34 cellular contexts compared by ENCODE assay signal in genomic region chr10:77042706-77043105, GRCh38.
"Had no signal": no experiment of that assay in that cellular context is flagged by ENCODE, and none has a peak within 500 bp of the region (broad histone marks: within the 10 kb centered on the region; RNA-seq: fewer than 3 reads in every experiment).

No MANE protein-coding gene starts in this region.

- H3K36me3 ChIP-seq: adrenal gland, brain microvascular endothelial cell, breast epithelium had no signal

- H3K9me3 ChIP-seq: adrenal gland, body of pancreas, breast epithelium had no signal

- ATAC-seq: activated CD8-positive, alpha-beta T cell treated with anti-CD3 and anti-CD28 coated beads for 36 hours; activated naive CD4-positive, alpha-beta T cell treated with anti-CD3 and anti-CD28 coated beads, Interleukin-2, amount 50 U/mL, for 72 hours; activated T-helper 17 cell treated with anti-CD3 and anti-CD28 coated beads, Interleukin-2, amount 50 U/mL, for 72 hours; body of pancreas had no signal

- H3K4me3 ChIP-seq: adrenal gland, body of pancreas, breast epithelium had no signal

- H3K27ac ChIP-seq: adrenal gland, body of pancreas, brain microvascular endothelial cell, breast epithelium had no signal

- H3K4me3 Mint-ChIP-seq: activated B cell treated with CpG ODN at 0.5 μM for 24 hours; activated CD4-positive, alpha-beta memory T cell treated with anti-CD3 and anti-CD28 coated beads for 36 hours; activated CD4-positive, alpha-beta T cell treated with anti-CD3 and anti-CD28 coated beads, Interleukin-2, amount 10 ng/mL, durations not matched to agents 24 days and 14 days; activated CD8-positive, alpha-beta T cell treated with anti-CD3 and anti-CD28 coated beads for 36 hours; activated naive CD4-positive, alpha-beta T cell treated with anti-CD3 and anti-CD28 coated beads for 36 hours; activated naive CD8-positive, alpha-beta T cell treated with anti-CD3 and anti-CD28 coated beads for 36 hours; activated T-helper 1 cell treated with anti-CD3 and anti-CD28 coated beads, Interleukin-12 subunit alpha, Interleukin-12 subunit beta, Interleukin-2, Interleukin-4 antibody, amounts not matched to agents 30 ng/mL and 10 ng/mL and 1 ng/mL, durations not matched to agents 14 hours and 24 hours and 36 hours; activated T-helper 17 cell treated with anti-CD3 and anti-CD28 coated beads, Interleukin-2, amount 50 U/mL, for 72 hours; T-helper 1 cell treated with Interleukin-12 subunit alpha and Interleukin-12 subunit beta and Interleukin-4 antibody, amounts not matched to agents 30 μg/mL and 1 μg/mL, for 36 hours; T-helper 2 cell treated with Interferon-gamma antibody and Interleukin-4, amounts not matched to agents 5 μg/mL and 100 μg/mL, for 36 hours had no signal

- H3K27ac Mint-ChIP-seq: activated B cell treated with CpG ODN at 0.5 μM for 24 hours; activated CD4-positive, alpha-beta memory T cell treated with anti-CD3 and anti-CD28 coated beads for 36 hours; activated CD4-positive, alpha-beta T cell treated with anti-CD3 and anti-CD28 coated beads, Interleukin-2, amount 10 ng/mL, durations not matched to agents 24 days and 14 days; activated naive CD4-positive, alpha-beta T cell treated with anti-CD3 and anti-CD28 coated beads for 36 hours; activated naive CD4-positive, alpha-beta T cell treated with anti-CD3 and anti-CD28 coated beads, Interleukin-2, amount 50 U/mL, for 72 hours; activated naive CD8-positive, alpha-beta T cell treated with anti-CD3 and anti-CD28 coated beads for 36 hours; activated T-helper 1 cell treated with anti-CD3 and anti-CD28 coated beads, Interleukin-12 subunit alpha, Interleukin-12 subunit beta, Interleukin-2, Interleukin-4 antibody, amounts not matched to agents 30 ng/mL and 10 ng/mL and 1 ng/mL, durations not matched to agents 14 hours and 24 hours and 36 hours; activated T-helper 17 cell treated with anti-CD3 and anti-CD28 coated beads, Interleukin-2, amount 50 U/mL, for 72 hours; T-helper 1 cell treated with Interleukin-12 subunit alpha and Interleukin-12 subunit beta and Interleukin-4 antibody, amounts not matched to agents 30 μg/mL and 1 μg/mL, for 36 hours; T-helper 2 cell treated with Interferon-gamma antibody and Interleukin-4, amounts not matched to agents 5 μg/mL and 100 μg/mL, for 36 hours had no signal

- H3K4me1 ChIP-seq: adrenal gland, body of pancreas, breast epithelium had no signal

- H3K9me3 Mint-ChIP-seq: activated B cell treated with CpG ODN at 0.5 μM for 24 hours; activated CD4-positive, alpha-beta memory T cell treated with anti-CD3 and anti-CD28 coated beads for 36 hours; activated CD4-positive, alpha-beta T cell treated with anti-CD3 and anti-CD28 coated beads, Interleukin-2, amount 10 ng/mL, durations not matched to agents 24 days and 14 days; activated CD8-positive, alpha-beta T cell treated with anti-CD3 and anti-CD28 coated beads for 36 hours; activated naive CD4-positive, alpha-beta T cell treated with anti-CD3 and anti-CD28 coated beads for 36 hours; activated naive CD4-positive, alpha-beta T cell treated with anti-CD3 and anti-CD28 coated beads, Interleukin-2, amount 50 U/mL, for 72 hours; activated naive CD8-positive, alpha-beta T cell treated with anti-CD3 and anti-CD28 coated beads for 36 hours; activated T-helper 1 cell treated with anti-CD3 and anti-CD28 coated beads, Interleukin-12 subunit alpha, Interleukin-12 subunit beta, Interleukin-2, Interleukin-4 antibody, amounts not matched to agents 30 ng/mL and 10 ng/mL and 1 ng/mL, durations not matched to agents 14 hours and 24 hours and 36 hours; activated T-helper 17 cell treated with anti-CD3 and anti-CD28 coated beads, Interleukin-2, amount 50 U/mL, for 72 hours; T-helper 1 cell treated with Interleukin-12 subunit alpha and Interleukin-12 subunit beta and Interleukin-4 antibody, amounts not matched to agents 30 μg/mL and 1 μg/mL, for 36 hours; T-helper 2 cell treated with Interferon-gamma antibody and Interleukin-4, amounts not matched to agents 5 μg/mL and 100 μg/mL, for 36 hours had no signal

- H3K27me3 ChIP-seq: body of pancreas, brain microvascular endothelial cell, breast epithelium had no signal

- H3K36me3 Mint-ChIP-seq: activated CD4-positive, alpha-beta memory T cell treated with anti-CD3 and anti-CD28 coated beads for 36 hours; activated naive CD4-positive, alpha-beta T cell treated with anti-CD3 and anti-CD28 coated beads, Interleukin-2, amount 50 U/mL, for 72 hours; activated naive CD8-positive, alpha-beta T cell treated with anti-CD3 and anti-CD28 coated beads for 36 hours had no signal

- FAIRE-seq: TTC549 had no signal

- H3K27me3 Mint-ChIP-seq: activated B cell treated with CpG ODN at 0.5 μM for 24 hours; activated CD4-positive, alpha-beta memory T cell treated with anti-CD3 and anti-CD28 coated beads for 36 hours; activated CD8-positive, alpha-beta T cell treated with anti-CD3 and anti-CD28 coated beads for 36 hours; activated naive CD8-positive, alpha-beta T cell treated with anti-CD3 and anti-CD28 coated beads for 36 hours had no signal

- DNase-seq: activated B cell treated with CpG ODN at 0.5 μM for 24 hours; activated CD4-positive, alpha-beta memory T cell treated with anti-CD3 and anti-CD28 coated beads for 36 hours; activated CD4-positive, alpha-beta T cell treated with anti-CD3 and anti-CD28 coated beads for 4 hours; activated CD4-positive, alpha-beta T cell treated with anti-CD3 and anti-CD28 coated beads, Interleukin-2, amount 10 ng/mL, durations not matched to agents 24 days and 14 days; activated CD4-positive, alpha-beta T cell treated with anti-CD3 and anti-CD28 coated beads, Interleukin-2, amount 50 U/mL, for 1 hour; activated CD4-positive, alpha-beta T cell treated with anti-CD3 and anti-CD28 coated beads, Interleukin-2, amount 50 U/mL, for 4 hours; activated CD4-positive, CD25-positive, alpha-beta regulatory T cell treated with anti-CD3 and anti-CD28 coated beads, Interleukin-2, amount 50 U/mL, for 72 hours; activated CD8-positive, alpha-beta memory T cell treated with anti-CD3 and anti-CD28 coated beads, Interleukin-2, amount 50 U/mL, for 4 hours; activated CD8-positive, alpha-beta T cell treated with anti-CD3 and anti-CD28 coated beads for 36 hours; activated effector memory CD4-positive, alpha-beta T cell treated with anti-CD3 and anti-CD28 coated beads, Interleukin-2, amount 50 U/mL, for 16 hours; activated gamma-delta T cell treated with Interleukin-2 at 50 U/mL for 16 hours; activated naive CD4-positive, alpha-beta T cell; activated naive CD4-positive, alpha-beta T cell treated with anti-CD3 and anti-CD28 coated beads for 36 hours; activated naive CD4-positive, alpha-beta T cell treated with anti-CD3 and anti-CD28 coated beads, Interleukin-2, amount 50 U/mL, for 16 hours; activated naive CD8-positive, alpha-beta T cell treated with anti-CD3 and anti-CD28 coated beads for 36 hours; activated T-cell treated with anti-CD3 and anti-CD28 coated beads for 4 hours; activated T-cell treated with anti-CD3 and anti-CD28 coated beads, Interleukin-2, amount 50 U/mL, for 1 hour; activated T-cell treated with anti-CD3 and anti-CD28 coated beads, Interleukin-2, amount 50 U/mL, for 48 hours; adrenal gland; amniotic stem cell; aorta; body of pancreas; central memory CD4-positive, alpha-beta T cell; T-helper 1 cell; T-helper 2 cell; T-helper 9 cell had no signal
